ENCODE assay signal across 25 cellular contexts in the genomic region with DNA sequence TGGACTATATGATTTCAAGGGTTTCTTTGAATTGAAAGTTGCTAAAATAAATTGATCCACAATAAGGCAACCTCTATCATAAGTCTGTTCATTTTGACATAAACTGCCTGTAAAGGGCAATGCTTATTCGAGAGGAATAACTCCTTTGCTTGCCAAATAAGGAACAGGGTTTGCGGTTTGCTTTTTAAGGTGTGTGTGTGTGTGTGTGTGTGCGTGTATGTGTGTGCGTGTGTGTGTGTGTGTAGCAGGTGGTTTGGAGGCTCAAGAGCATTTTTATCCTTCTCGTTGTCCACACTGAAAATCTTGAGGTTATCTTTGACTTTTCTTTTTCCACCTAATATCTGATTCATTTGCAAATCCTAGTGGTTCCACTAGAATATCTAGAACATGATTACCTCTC.
"Had no signal": no experiment of that assay in that cellular context is flagged by ENCODE, and none has a peak within 500 bp of the region (broad histone marks: within the 10 kb centered on the region; RNA-seq: fewer than 3 reads in every experiment).

No MANE protein-coding gene starts in this region.

- H3K4me1 ChIP-seq: colonic mucosa, esophagus squamous epithelium, gastrocnemius medialis, left lung, lower lobe of right lung had no signal

- DNase-seq: colonic mucosa; cortex of kidney; effector CD8-positive, alpha-beta T cell; effector memory CD8-positive, alpha-beta T cell; endodermal cell; erythroblast; esophagus squamous epithelium; foreskin fibroblast; foreskin melanocyte; gastrocnemius medialis; glutamatergic neuron; head of caudate nucleus; heart right ventricle; hippocampal formation; left cardiac atrium; left lung; left ventricle myocardium superior; lower lobe of right lung; mesenchymal stem cell; mucosa of descending colon; naive B cell had no signal

- H3K27ac ChIP-seq: colonic mucosa, epithelial cell of prostate, esophagus squamous epithelium, gastrocnemius medialis, heart right ventricle, left lung, lower lobe of right lung had no signal

- FAIRE-seq: endometrium, islet of Langerhans had no signal

- H3K4me3 ChIP-seq: colonic mucosa, esophagus squamous epithelium, gastrocnemius medialis, heart right ventricle, left lung, lower lobe of right lung, mucosa of descending colon had no signal

- ATAC-seq: effector memory CD8-positive, alpha-beta T cell; esophagus mucosa; gastrocnemius medialis; left cardiac atrium; left lung; left ventricle myocardium superior; lower lobe of right lung; mucosa of descending colon had no signal

- H3K27me3 ChIP-seq: colonic mucosa, gastrocnemius medialis, heart right ventricle, left lung had no signal

- H3K9me3 ChIP-seq: colonic mucosa, esophagus squamous epithelium, gastrocnemius medialis, heart right ventricle, left lung, lower lobe of right lung, mucosa of descending colon had no signal

- H3K36me3 ChIP-seq: colonic mucosa, esophagus squamous epithelium, gastrocnemius medialis, heart right ventricle, left lung, lower lobe of right lung had no signal
